In genomic region chr9:129259373-129259772, GRCh38 we compare ENCODE assay signal across 15 cellular contexts.
DNase-seq lines count a peak whose midpoint lies in the region; ATAC-seq and TF ChIP-seq lines count a peak whose summit lies in the region.
"Had no signal": no experiment of that assay in that cellular context is flagged by ENCODE, and none has a peak within 500 bp of the region (broad histone marks: within the 10 kb centered on the region; RNA-seq: fewer than 3 reads in every experiment).

No MANE protein-coding gene starts in this region.

- intact Hi-C loops in Right ventricle myocardium inferior (cut with DNase I) = loop anchor here (5.0 to 10.0 kb wide), 2 partner anchors 73 to 155 kb away; no protein-coding TSS in a partner anchor
- intact Hi-C loops in heart left ventricle (cut with DNase I) = loop anchor here in 5 of 10 donors (5.0 to 10.0 kb wide), 4 partner anchors 77 to 223 kb away; partner anchors contain the start of gene IER5L (in 2 of the 5)
- intact Hi-C loops in activated CD8-positive, alpha-beta T cell treated with anti-CD3 and anti-CD28 coated beads for 36 hours (cut with micrococcal nuclease) = no loop called here

- no peak overlapping the region for H3K4me3 ChIP-seq in heart left ventricle

- H3K36me3 Mint-ChIP-seq in activated CD8-positive, alpha-beta T cell treated with anti-CD3 and anti-CD28 coated beads for 36 hours (ENCODE audit: low read depth) = no peaks in the 10 kb centered on the region
- H3K36me3 Mint-ChIP-seq in immature natural killer cell = no peaks in the 10 kb centered on the region

- POLR2A ChIA-PET in activated CD8-positive, alpha-beta T cell treated with anti-CD3 and anti-CD28 coated beads for 36 hours (lab: Charles Lee) = interaction anchor here (1.4 to 1.9 kb wide), 2 partner anchors 21 to 81 kb away, joined by 3 to 6 read pairs; partner anchors contain the start of gene IER5L

- H3K4me3 Mint-ChIP-seq in activated CD8-positive, alpha-beta T cell treated with anti-CD3 and anti-CD28 coated beads for 36 hours = peak overlapping the region; percentile 57
- peak overlapping the region; percentile 59 to 81 (median 78) for H3K4me3 Mint-ChIP-seq in immature natural killer cell

- TF ChIP-seq POLR2A in heart left ventricle (IDR thresholded peaks at IDR 0.05) = no peak

- peaks cover 9% of the 10 kb centered on the region for H3K27me3 Mint-ChIP-seq in activated CD8-positive, alpha-beta T cell treated with anti-CD3 and anti-CD28 coated beads for 36 hours
- peaks cover 10 to 28% (median 26%) of the 10 kb centered on the region in 3 donors for H3K27me3 Mint-ChIP-seq in immature natural killer cell (ENCODE audit: low read depth in 3 of 3)

- no peaks in the 10 kb centered on the region for H3K36me3 ChIP-seq in heart left ventricle

- H3K27ac ChIP-seq in heart left ventricle = no peak overlapping the region
- H3K27ac ChIP-seq: HL-60 had no signal

- WGBS in heart left ventricle, 4 donors = 76 to 85% (median 81%) methylated on average over 7 of the region's 7 CpGs

- H3K27ac Mint-ChIP-seq in activated CD8-positive, alpha-beta T cell treated with anti-CD3 and anti-CD28 coated beads for 36 hours = no peak overlapping the region
- peak overlapping the region in 1 of 6 donors; percentile 35 for H3K27ac Mint-ChIP-seq in immature natural killer cell
- H3K27ac Mint-ChIP-seq: dendritic cell treated with granulocyte-macrophage colony-stimulating factor and Interleukin-4, amounts not matched to agents 40 ng/mL and 50 ng/mL, for 4 days had no signal

- CTCF ChIA-PET in activated CD8-positive, alpha-beta T cell treated with anti-CD3 and anti-CD28 coated beads for 36 hours (lab: Charles Lee) = no interaction called here

- ATAC-seq in Right ventricle myocardium inferior (no peak), heart left ventricle (no peak), HG03439 (IDR thresholded peaks at IDR 0.05; ENCODE audit: unreplicated experiment) (no peak), HG03378 (IDR thresholded peaks at IDR 0.05; ENCODE audit: unreplicated experiment) (no peak)
- ATAC-seq in activated CD8-positive, alpha-beta T cell treated with anti-CD3 and anti-CD28 coated beads for 36 hours = no peak

- DNase-seq in Right ventricle myocardium inferior (ENCODE audit: missing footprints) (peak; percentile 11), heart left ventricle (no peak), immature natural killer cell (no peak), superior temporal gyrus (ENCODE audit: extremely low spot score) (peak; percentile 55), GM10266 (ENCODE audit: extremely low spot score) (no peak)
- DNase-seq in activated CD8-positive, alpha-beta T cell treated with anti-CD3 and anti-CD28 coated beads for 36 hours = no peak
- DNase-seq: AML-193; H7; midbrain; NCI-H2107; stimulated activated CD4-positive, alpha-beta T cell treated with anti-CD3 and anti-CD28 coated beads, Interleukin-2, amount 100 ng/mL, for 24 hours had no signal

- H3K4me1 ChIP-seq in heart left ventricle = peaks cover 2 to 34% (median 18%) of the 10 kb centered on the region in 12 donors

- peaks cover 0 to 16% (median 0%) of the 10 kb centered on the region in 9 donors for H3K27me3 ChIP-seq in heart left ventricle

- TF ChIP-seq CTCF in heart left ventricle (IDR thresholded peaks at IDR 0.05) (no peak), GM10266 (IDR thresholded peaks at IDR 0.05; ENCODE audit: control insufficient read depth, insufficient read depth, low read depth, missing control alignments) (no peak)
- no peak for TF ChIP-seq CTCF in activated CD8-positive, alpha-beta T cell treated with anti-CD3 and anti-CD28 coated beads for 36 hours (IDR thresholded peaks at IDR 0.05)

- H3K4me1 Mint-ChIP-seq in activated CD8-positive, alpha-beta T cell treated with anti-CD3 and anti-CD28 coated beads for 36 hours (ENCODE audit: low read depth) = peaks cover 30% of the 10 kb centered on the region
- H3K4me1 Mint-ChIP-seq in immature natural killer cell = peaks cover 20 to 23% of the 10 kb centered on the region in 2 donors

- no peaks in the 10 kb centered on the region for H3K9me3 Mint-ChIP-seq in activated CD8-positive, alpha-beta T cell treated with anti-CD3 and anti-CD28 coated beads for 36 hours
- no peaks in the 10 kb centered on the region for H3K9me3 Mint-ChIP-seq in immature natural killer cell
- H3K9me3 Mint-ChIP-seq: dendritic cell treated with granulocyte-macrophage colony-stimulating factor and Interleukin-4, amounts not matched to agents 40 ng/mL and 50 ng/mL, for 4 days had no signal

- no peaks in the 10 kb centered on the region for H3K9me3 ChIP-seq in heart left ventricle

Comparison
In these comparisons a context has a peak if more than half of its experiments do, and no peak if none do; other contexts are left out.
1. DNase-seq: peak in Right ventricle myocardium inferior (single experiment) and superior temporal gyrus (single experiment); none in heart left ventricle (0 of 5), activated CD8-positive, alpha-beta T cell treated with anti-CD3 and anti-CD28 coated beads for 36 hours (single experiment), immature natural killer cell (0 of 3) and GM10266 (single experiment).